Comparison of ENCODE assay signal across 21 cellular contexts in the genomic region with DNA sequence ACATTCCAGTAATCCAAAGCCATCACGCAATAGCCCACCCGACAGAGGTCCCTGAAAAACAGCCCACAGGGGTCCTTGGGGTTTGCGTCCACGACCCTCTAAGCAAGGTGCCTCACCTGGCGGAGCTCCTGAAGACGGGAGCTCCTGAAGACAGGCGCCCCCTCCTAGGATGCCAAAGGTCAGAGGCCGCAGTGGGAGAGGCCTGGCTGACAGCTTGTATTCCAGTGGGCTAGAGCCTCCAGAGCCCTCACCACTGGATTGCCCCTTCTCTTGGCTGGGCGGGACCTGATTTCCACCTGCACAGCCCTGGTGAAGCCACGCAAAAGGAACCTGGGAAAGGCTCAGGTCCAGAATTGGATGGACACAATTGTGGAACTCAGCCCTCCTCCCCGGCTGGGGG. TPM values are rescaled to one million over a fixed set of nuclear protein-coding genes. Genes with fewer than 3 reads are reported as not detected.
"Had no signal": no experiment of that assay in that cellular context is flagged by ENCODE, and none has a peak within 500 bp of the region (broad histone marks: within the 10 kb centered on the region; RNA-seq: fewer than 3 reads in every experiment).

No MANE protein-coding gene starts in this region.

- ATAC-seq: activated naive CD4-positive, alpha-beta T cell treated with anti-CD3 and anti-CD28 coated beads, Interleukin-2, amount 50 U/mL, for 72 hours; activated T-cell treated with anti-CD3 and anti-CD28 coated beads, Interleukin-2, amount 50 U/mL, for 72 hours had no signal

- H3K4me3 Mint-ChIP-seq: activated CD4-positive, alpha-beta T cell treated with anti-CD3 and anti-CD28 coated beads, Interleukin-2, amount 10 ng/mL, durations not matched to agents 24 days and 14 days; activated T-cell treated with anti-CD3 and anti-CD28 coated beads, Interleukin-2, amount 50 U/mL, for 72 hours; T-helper 1 cell treated with Interleukin-12 subunit alpha and Interleukin-12 subunit beta and Interleukin-4 antibody, amounts not matched to agents 30 μg/mL and 1 μg/mL, for 36 hours had no signal

- H3K9me3 ChIP-seq: SJSA1 had no signal

- H3K4me1 ChIP-seq: Peyer's patch, SJSA1 had no signal

- H3K27ac ChIP-seq: brain microvascular endothelial cell, cardiac muscle cell, Peyer's patch, RWPE1, SJSA1 had no signal

- H3K27me3 ChIP-seq: brain microvascular endothelial cell, cardiac muscle cell, Peyer's patch, SJSA1 had no signal

- H3K4me1 Mint-ChIP-seq: activated CD4-positive, alpha-beta T cell treated with anti-CD3 and anti-CD28 coated beads, Interleukin-2, amount 10 ng/mL, durations not matched to agents 24 days and 14 days had no signal

- H3K27ac Mint-ChIP-seq: activated CD4-positive, alpha-beta T cell treated with anti-CD3 and anti-CD28 coated beads, Interleukin-2, amount 10 ng/mL, durations not matched to agents 24 days and 14 days; activated naive CD4-positive, alpha-beta T cell treated with anti-CD3 and anti-CD28 coated beads, Interleukin-2, amount 50 U/mL, for 72 hours; activated T-cell treated with anti-CD3 and anti-CD28 coated beads, Interleukin-2, amount 50 U/mL, for 72 hours; T-helper 1 cell treated with Interleukin-12 subunit alpha and Interleukin-12 subunit beta and Interleukin-4 antibody, amounts not matched to agents 30 μg/mL and 1 μg/mL, for 36 hours had no signal

- DNase-seq: activated CD4-positive, alpha-beta T cell treated with anti-CD3 and anti-CD28 coated beads for 1 hour; activated CD4-positive, alpha-beta T cell treated with anti-CD3 and anti-CD28 coated beads, Interleukin-2, amount 10 ng/mL, durations not matched to agents 24 days and 14 days; activated CD4-positive, alpha-beta T cell treated with anti-CD3 and anti-CD28 coated beads, Interleukin-2, amount 50 U/mL, for 48 hours; activated naive CD4-positive, alpha-beta T cell treated with Interleukin-2 at 50 U/mL for 16 hours; activated T-cell treated with anti-CD3 and anti-CD28 coated beads, Interleukin-2, amount 50 U/mL, for 72 hours; brain microvascular endothelial cell; IMR-90; Kasumi-1; KBM-7; NCI-H146; NCI-H187 treated with DMSO at 0.1 percent for 48 hours; NCI-H2081 treated with DMSO at 0.1 percent for 48 hours; NCI-H446; NCI-H524; SHP77 had no signal

- H3K36me3 ChIP-seq: brain microvascular endothelial cell, cardiac muscle cell, Peyer's patch, SJSA1 had no signal

- H3K4me3 ChIP-seq: cardiac muscle cell, Peyer's patch, SJSA1 had no signal

RNA-seq across cellular contexts. Expression of gene JAKMIP1, which starts 39.6 kb away (rescaled TPM):
- total RNA-seq: IMR-90, SJSA1 had no signal
- polyA plus RNA-seq: IMR-90 had no signal
